ENCODE assay signal across 29 cellular contexts in the genomic region with DNA sequence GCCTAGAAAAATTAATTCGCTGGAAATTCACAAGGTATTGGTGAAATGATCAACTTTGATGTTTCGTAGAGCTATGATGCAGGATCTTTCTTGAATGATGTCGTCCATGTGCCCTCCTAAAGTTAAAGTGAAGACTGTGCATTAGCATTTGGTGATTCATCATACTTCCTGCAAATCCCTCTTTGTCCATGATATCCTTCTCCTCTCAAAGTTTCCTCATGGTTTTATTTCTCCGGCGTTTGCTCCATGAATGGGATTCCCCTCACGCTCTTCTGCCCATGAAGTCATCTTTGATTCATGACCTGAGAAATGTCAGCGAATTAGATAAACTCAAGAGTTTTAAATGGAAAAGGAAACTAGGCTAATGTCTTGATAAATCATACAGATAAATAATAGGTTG.
A peak's percentile ranks its signal among the peaks of the same experiment; 100 is the strongest.
DNase-seq lines count a peak whose midpoint lies in the region; ATAC-seq, FAIRE-seq and TF ChIP-seq lines count a peak whose summit lies in the region.
"Had no signal": no experiment of that assay in that cellular context is flagged by ENCODE, and none has a peak within 500 bp of the region (broad histone marks: within the 10 kb centered on the region; RNA-seq: fewer than 3 reads in every experiment).

No MANE protein-coding gene starts in this region.

- no peaks in the 10 kb centered on the region for H3K27me3 ChIP-seq in bronchial epithelial cell (ENCODE audit: control insufficient read depth, insufficient read depth, low read length)
- H3K27me3 ChIP-seq: SJSA1 had no signal

- H3K4me3 Mint-ChIP-seq in stimulated activated effector memory CD8-positive, alpha-beta T cell treated with anti-CD3 and anti-CD28 coated beads, Interleukin-12 subunit alpha, Interleukin-12 subunit beta, amount 100 ng/mL, for 72 hours: no peak overlapping the region
- H3K4me3 Mint-ChIP-seq: CD4-positive, alpha-beta memory T cell; GM23338 had no signal

- FAIRE-seq in bronchial epithelial cell (lab: Jason Lieb, UNC): no peak
- FAIRE-seq: G401.6 had no signal

- H3K9me3 Mint-ChIP-seq in stimulated activated effector memory CD8-positive, alpha-beta T cell treated with anti-CD3 and anti-CD28 coated beads, Interleukin-12 subunit alpha, Interleukin-12 subunit beta, amount 100 ng/mL, for 72 hours: no peaks in the 10 kb centered on the region
- H3K9me3 Mint-ChIP-seq: GM23338 had no signal

- no peaks in the 10 kb centered on the region for H3K36me3 ChIP-seq in bronchial epithelial cell (ENCODE audit: control insufficient read depth, insufficient read depth, low read length)
- H3K36me3 ChIP-seq: HAP-1, SJSA1 had no signal

- no peaks in the 10 kb centered on the region for H3K36me3 Mint-ChIP-seq in stimulated activated effector memory CD8-positive, alpha-beta T cell treated with anti-CD3 and anti-CD28 coated beads, Interleukin-12 subunit alpha, Interleukin-12 subunit beta, amount 100 ng/mL, for 72 hours
- H3K36me3 Mint-ChIP-seq: CD4-positive, alpha-beta memory T cell had no signal

- intact Hi-C loops in sciatic nerve (cut with DNase I): no loop called here

- no peak overlapping the region for H3K4me3 ChIP-seq in bronchial epithelial cell (ENCODE audit: low read depth, low read length)
- H3K4me3 ChIP-seq: A549, GM23338, HAP-1, SJSA1 had no signal

- no peak for TF ChIP-seq CTCF in bronchial epithelial cell (IDR thresholded peaks at IDR 0.05; ENCODE audit: insufficient read depth, low read length, severe bottlenecking)

- DNase-seq in EH (ENCODE audit: low read depth): peak; percentile 20
- DNase-seq in M059J (ENCODE audit: low read depth): peak; percentile 57
- DNase-seq in bronchial epithelial cell (ENCODE audit: low read depth): peak; percentile 34
- peak; percentile 90 for DNase-seq in kidney tubule cell (ENCODE audit: low spot score)
- DNase-seq in sciatic nerve (ENCODE audit: low spot score): no peak
- DNase-seq in stimulated activated effector memory CD8-positive, alpha-beta T cell treated with anti-CD3 and anti-CD28 coated beads, Interleukin-12 subunit alpha, Interleukin-12 subunit beta, amount 100 ng/mL, for 72 hours (ENCODE audit: low spot score in 2 of 2): no peak
- no peak for DNase-seq in erythroblast (lab: John Stamatoyannopoulos, UW)
- DNase-seq: C1 segment of cervical spinal cord; CD4-positive, alpha-beta memory T cell; COR-L47; DMS 273 treated with DMSO at 0.1 percent for 48 hours; DMS79 treated with DMSO at 0.1 percent for 48 hours; Karpas-422; NCI-H1092 treated with DMSO at 0.1 percent for 48 hours; NCI-H1436; NCI-H187 treated with DMSO at 0.1 percent for 48 hours; NCI-H2171 treated with DMSO at 0.1 percent for 48 hours; NCI-H524; NCI-H774; NK-92 treated with Interleukin-12 subunit alpha and Interleukin-12 subunit beta, amount 100 ng/mL, for 24 hours; PC-3; T-helper 1 cell had no signal

- H3K4me1 Mint-ChIP-seq in stimulated activated effector memory CD8-positive, alpha-beta T cell treated with anti-CD3 and anti-CD28 coated beads, Interleukin-12 subunit alpha, Interleukin-12 subunit beta, amount 100 ng/mL, for 72 hours: no peaks in the 10 kb centered on the region
- H3K4me1 Mint-ChIP-seq: CD4-positive, alpha-beta memory T cell had no signal

- no peak overlapping the region for H3K27ac Mint-ChIP-seq in stimulated activated effector memory CD8-positive, alpha-beta T cell treated with anti-CD3 and anti-CD28 coated beads, Interleukin-12 subunit alpha, Interleukin-12 subunit beta, amount 100 ng/mL, for 72 hours
- H3K27ac Mint-ChIP-seq: CD4-positive, alpha-beta memory T cell had no signal

- ATAC-seq in GM21515 (IDR thresholded peaks at IDR 0.05; ENCODE audit: unreplicated experiment) (no peak), sciatic nerve (no peak)
- ATAC-seq in stimulated activated effector memory CD8-positive, alpha-beta T cell treated with anti-CD3 and anti-CD28 coated beads, Interleukin-12 subunit alpha, Interleukin-12 subunit beta, amount 100 ng/mL, for 72 hours: no peak
- ATAC-seq: A549, GM23338, PC-3, Right ventricle myocardium inferior had no signal

- no peak for TF ChIP-seq POLR2A in erythroblast (IDR thresholded peaks at IDR 0.05; ENCODE audit: low read length)

Comparison
In these comparisons a context has a peak if more than half of its experiments do, and no peak if none do; other contexts are left out.
1. DNase-seq: peak in EH (single experiment), M059J (single experiment), bronchial epithelial cell (single experiment) and kidney tubule cell (single experiment); none in sciatic nerve (single experiment), stimulated activated effector memory CD8-positive, alpha-beta T cell treated with anti-CD3 and anti-CD28 coated beads, Interleukin-12 subunit alpha, Interleukin-12 subunit beta, amount 100 ng/mL, for 72 hours (0 of 2) and erythroblast (0 of 2).